In the genomic region with DNA sequence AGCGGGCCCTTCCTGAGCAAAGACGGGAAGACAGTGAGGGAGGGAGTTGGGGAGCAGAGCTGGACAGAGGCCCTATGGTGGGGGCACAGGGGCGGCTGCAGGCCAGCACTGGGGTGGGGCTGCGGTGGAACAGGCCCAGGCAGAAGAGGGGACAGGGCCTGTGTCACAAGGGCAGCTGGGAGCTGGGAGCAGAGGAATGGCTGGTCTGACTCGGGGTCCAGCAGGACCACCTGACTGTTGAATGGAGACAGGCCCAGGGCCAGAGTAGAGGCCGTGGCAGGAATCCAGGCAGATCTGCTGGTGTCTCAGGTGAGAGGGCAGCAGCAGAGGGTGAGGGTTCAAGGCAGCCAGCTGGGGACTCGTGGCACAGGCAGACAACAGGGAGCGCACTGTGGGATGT, we compare ENCODE assay signal across 30 cellular contexts. TPM values are rescaled to one million over a fixed set of nuclear protein-coding genes. Genes with fewer than 3 reads are reported as not detected.
A peak's percentile ranks its signal among the peaks of the same experiment; 100 is the strongest.
DNase-seq lines count a peak whose midpoint lies in the region; ATAC-seq, FAIRE-seq and TF ChIP-seq lines count a peak whose summit lies in the region.
"Had no signal": no experiment of that assay in that cellular context is flagged by ENCODE, and none has a peak within 500 bp of the region (broad histone marks: within the 10 kb centered on the region; RNA-seq: fewer than 3 reads in every experiment).

No MANE protein-coding gene starts in this region.

- H2AFZ ChIP-seq in astrocyte (ENCODE audit: low read depth, low read length), result no peak overlapping the region
- H2AFZ ChIP-seq: parathyroid adenoma had no signal

- H3K9me3 ChIP-seq in heart right ventricle, result no peaks in the 10 kb centered on the region
- H3K9me3 ChIP-seq in astrocyte (ENCODE audit: insufficient read depth, low read depth, low read length), result no peaks in the 10 kb centered on the region
- H3K9me3 ChIP-seq in subcutaneous abdominal adipose tissue (ENCODE audit: control insufficient read depth in 5 of 5, low read length in 5 of 5), result no peaks in the 10 kb centered on the region
- H3K9me3 ChIP-seq in tibial nerve, result no peaks in the 10 kb centered on the region
- H3K9me3 ChIP-seq: adrenal gland, BLaER1, colonic mucosa, esophagus muscularis mucosa, MG63, Peyer's patch, SJSA1 had no signal

- H3K4me1 Mint-ChIP-seq in astrocyte (ENCODE audit: low read depth, unreplicated experiment), result peaks cover 35% of the 10 kb centered on the region
- peaks cover 58 to 61% of the 10 kb centered on the region in 2 donors for H3K4me1 Mint-ChIP-seq in immature natural killer cell

- H4K20me1 ChIP-seq in astrocyte (ENCODE audit: insufficient read depth, low read length), result peaks cover 46% of the 10 kb centered on the region

- H3K27ac Mint-ChIP-seq in astrocyte (ENCODE audit: unreplicated experiment), result no peak overlapping the region
- H3K27ac Mint-ChIP-seq in immature natural killer cell, result peak overlapping the region; percentile 49 to 92 (median 82)
- H3K27ac Mint-ChIP-seq: type B pancreatic cell had no signal

- 67 to 68% methylated on average over 8 of the region's 8 CpGs for whole genome bisulfite sequencing in heart right ventricle, 2 donors
- 77 to 79% methylated on average over 8 of the region's 8 CpGs for WGBS in tibial nerve, 2 donors

- ATAC-seq in heart right ventricle, result peak in 3 of 8 donors; percentile 7 to 13 (median 9)
- ATAC-seq in Right ventricle myocardium superior (ENCODE audit: poor library complexity), result no peak
- ATAC-seq in HG02840 (IDR thresholded peaks at IDR 0.05; ENCODE audit: low FRiP score, unreplicated experiment), result no peak
- ATAC-seq: activated CD4-positive, CD25-positive, alpha-beta regulatory T cell treated with anti-CD3 and anti-CD28 coated beads, Interleukin-2, amount 50 U/mL, for 24 hours; activated T-cell treated with anti-CD3 and anti-CD28 coated beads, Interleukin-2, amount 50 U/mL, for 4 hours; foreskin keratinocyte; left lobe of liver; naive thymus-derived CD4-positive, alpha-beta T cell had no signal

- peak overlapping the region in 9 of 10 donors; percentile 47 to 89 (median 66) for H3K27ac ChIP-seq in heart right ventricle
- H3K27ac ChIP-seq in astrocyte (ENCODE audit: low read depth, low read length), result no peak overlapping the region
- peak overlapping the region; percentile 30 for H3K27ac ChIP-seq in subcutaneous abdominal adipose tissue (ENCODE audit: low read depth, low read length)
- no peak overlapping the region for H3K27ac ChIP-seq in tibial nerve
- H3K27ac ChIP-seq: adrenal gland, BLaER1, brain microvascular endothelial cell, colonic mucosa, esophagus muscularis mucosa, foreskin keratinocyte, parathyroid adenoma, Peyer's patch, SJSA1 had no signal

- H3K9ac ChIP-seq in astrocyte (ENCODE audit: low read length) (no peak overlapping the region), subcutaneous abdominal adipose tissue (ENCODE audit: low read length in 5 of 5) (peak overlapping the region in 1 of 5 donors; percentile 1)
- H3K9ac ChIP-seq: BLaER1, parathyroid adenoma had no signal

- H3K4me1 ChIP-seq in heart right ventricle (peaks cover 12 to 79% (median 46%) of the 10 kb centered on the region in 9 donors), astrocyte (ENCODE audit: insufficient read depth, low read length) (peaks cover 22% of the 10 kb centered on the region), subcutaneous abdominal adipose tissue (ENCODE audit: control insufficient read depth in 5 of 5, insufficient read depth in 5 of 5, low read length in 5 of 5) (peaks cover 0 to 64% (median 32%) of the 10 kb centered on the region in 5 donors), tibial nerve (peaks cover 0 to 10% (median 1%) of the 10 kb centered on the region in 4 donors)
- H3K4me1 ChIP-seq: colonic mucosa, parathyroid adenoma had no signal

- intact Hi-C loops in heart right ventricle (cut with DNase I), result no loop called here
- intact Hi-C loops in Right ventricle myocardium superior (cut with DNase I), result no loop called here

- no peak overlapping the region for H3K4me3 ChIP-seq in heart right ventricle
- no peak overlapping the region for H3K4me3 ChIP-seq in astrocyte (ENCODE audit: insufficient read depth, low read depth, low read length)
- no peak overlapping the region for H3K4me3 ChIP-seq in subcutaneous abdominal adipose tissue (ENCODE audit: low read depth in 1 of 5, low read length in 5 of 5)
- H3K4me3 ChIP-seq in tibial nerve, result no peak overlapping the region
- H3K4me3 ChIP-seq: adrenal gland, BLaER1, colonic mucosa, esophagus muscularis mucosa, MG63, Peyer's patch, SJSA1 had no signal

- H3K4me2 ChIP-seq in astrocyte (ENCODE audit: low read length), result no peak overlapping the region
- H3K4me2 ChIP-seq: BLaER1 had no signal

- H3K9me3 Mint-ChIP-seq in astrocyte (ENCODE audit: unreplicated experiment) (no peaks in the 10 kb centered on the region), immature natural killer cell (no peaks in the 10 kb centered on the region)
- H3K9me3 Mint-ChIP-seq: activated T-cell treated with anti-CD3 and anti-CD28 coated beads, Interleukin-2, amount 50 U/mL, for 4 hours; naive thymus-derived CD4-positive, alpha-beta T cell; type B pancreatic cell had no signal

- H3K27me3 ChIP-seq in heart right ventricle, result no peaks in the 10 kb centered on the region
- H3K27me3 ChIP-seq in astrocyte (ENCODE audit: insufficient read depth, low read length), result no peaks in the 10 kb centered on the region
- H3K27me3 ChIP-seq in subcutaneous abdominal adipose tissue (ENCODE audit: control insufficient read depth in 5 of 5, insufficient read depth in 4 of 5, low read length in 5 of 5), result no peaks in the 10 kb centered on the region
- no peaks in the 10 kb centered on the region for H3K27me3 ChIP-seq in tibial nerve
- H3K27me3 ChIP-seq: adrenal gland, brain microvascular endothelial cell, colonic mucosa, esophagus muscularis mucosa, foreskin keratinocyte, MG63, Peyer's patch, SJSA1 had no signal

- no peak for FAIRE-seq in astrocyte (lab: Jason Lieb, UNC)
- FAIRE-seq: TTC549 had no signal

- TF ChIP-seq CTCF in heart right ventricle (IDR thresholded peaks at IDR 0.05) (no peak), astrocyte (IDR thresholded peaks at IDR 0.05; ENCODE audit: insufficient read depth, low read depth, low read length) (no peak), tibial nerve (IDR thresholded peaks at IDR 0.05) (no peak)

- H3K4me3 Mint-ChIP-seq in astrocyte (ENCODE audit: unreplicated experiment) (peak overlapping the region; percentile 18), immature natural killer cell (no peak overlapping the region)
- H3K4me3 Mint-ChIP-seq: activated T-cell treated with anti-CD3 and anti-CD28 coated beads, Interleukin-2, amount 50 U/mL, for 4 hours; naive thymus-derived CD4-positive, alpha-beta T cell; type B pancreatic cell had no signal

- DNase-seq in heart right ventricle, result no peak
- DNase-seq in Right ventricle myocardium superior, result no peak
- DNase-seq in astrocyte (ENCODE audit: low read depth), result no peak
- DNase-seq in immature natural killer cell, result no peak
- DNase-seq in tibial nerve (ENCODE audit: low spot score in 2 of 2), result no peak
- no peak for DNase-seq in hypothalamus (lab: John Stamatoyannopoulos, UW)
- DNase-seq: ACHN; activated T-cell treated with anti-CD3 and anti-CD28 coated beads, Interleukin-2, amount 50 U/mL, for 4 hours; adrenal gland; brain microvascular endothelial cell; colonic mucosa; foreskin keratinocyte; naive thymus-derived CD4-positive, alpha-beta T cell; NCI-H1105 treated with DMSO at 0.1 percent for 48 hours; NCI-H2029 treated with DMSO at 0.1 percent for 48 hours; NCI-H345; NCI-H748 treated with DMSO at 0.1 percent for 48 hours; Peyer's patch; stimulated activated CD4-positive, alpha-beta T cell treated with anti-CD3 and anti-CD28 coated beads, Interleukin-2, amount 100 ng/mL, for 24 hours had no signal

- H3K36me3 Mint-ChIP-seq in astrocyte (ENCODE audit: low read depth, unreplicated experiment) (peaks cover 11% of the 10 kb centered on the region), immature natural killer cell (peaks cover 3 to 9% (median 4%) of the 10 kb centered on the region in 3 donors)

- H3K27me3 Mint-ChIP-seq in astrocyte (ENCODE audit: low read depth, unreplicated experiment) (no peaks in the 10 kb centered on the region), immature natural killer cell (ENCODE audit: low read depth in 3 of 3) (peaks cover 0 to 8% (median 0%) of the 10 kb centered on the region in 3 donors)
- H3K27me3 Mint-ChIP-seq: naive thymus-derived CD4-positive, alpha-beta T cell; type B pancreatic cell had no signal

- no peaks in the 10 kb centered on the region for H3K79me2 ChIP-seq in astrocyte (ENCODE audit: insufficient read depth, low read length)
- H3K79me2 ChIP-seq: parathyroid adenoma had no signal

- TF ChIP-seq EP300 in tibial nerve (IDR thresholded peaks at IDR 0.05), result no peak

- no peak for TF ChIP-seq POLR2A in tibial nerve (IDR thresholded peaks at IDR 0.05)

- H3K36me3 ChIP-seq in heart right ventricle, result peaks cover 0 to 21% (median 0%) of the 10 kb centered on the region in 9 donors
- H3K36me3 ChIP-seq in astrocyte (ENCODE audit: insufficient read depth, low read length), result no peaks in the 10 kb centered on the region
- H3K36me3 ChIP-seq in subcutaneous abdominal adipose tissue (ENCODE audit: control insufficient read depth in 5 of 5, insufficient read depth in 5 of 5, low read length in 5 of 5), result peaks cover 0 to 42% (median 19%) of the 10 kb centered on the region in 5 donors
- peaks cover 0 to 33% (median 0%) of the 10 kb centered on the region in 3 donors for H3K36me3 ChIP-seq in tibial nerve
- H3K36me3 ChIP-seq: adrenal gland, brain microvascular endothelial cell, colonic mucosa, Peyer's patch, SJSA1 had no signal

RNA-seq across cellular contexts. Expression of gene CTNNBIP1, which starts 25.3 kb away (rescaled TPM):
- total RNA-seq in heart right ventricle (10 to 100 TPM; 26.5 to 69.4 (median 37.3) TPM), Right ventricle myocardium superior (58.1 TPM), astrocyte (49.9 and 53.7 TPM in 2 replicates), tibial nerve (10 to 100 TPM; 17.0 to 24.9 (median 20.3) TPM)
- polyA plus RNA-seq in heart right ventricle (10 to 100 TPM; 26.6 to 43.5 TPM), immature natural killer cell (10 to 100 TPM; 41.0 to 51.5 (median 45.5) TPM)

RNA-seq across cellular contexts. Expression of gene LZIC, which starts 58.4 kb away (rescaled TPM):
- total RNA-seq in heart right ventricle, result 10 to 100 TPM; 27.7 to 38.0 (median 34.2) TPM
- polyA plus RNA-seq in heart right ventricle, result 10 to 100 TPM; 13.4 to 20.6 TPM
- total RNA-seq in Right ventricle myocardium superior, result 33.2 TPM
- 36.5 and 38.0 TPM in 2 replicates for total RNA-seq in astrocyte
- polyA plus RNA-seq in immature natural killer cell, result 10 to 100 TPM; 32.3 to 44.9 (median 36.2) TPM
- total RNA-seq in tibial nerve, result 10 to 100 TPM; 21.6 to 40.2 (median 32.0) TPM

RNA-seq across cellular contexts. Expression of gene NMNAT1, which starts 58.5 kb away (rescaled TPM):
- total RNA-seq in heart right ventricle, result 10 to 100 TPM; 14.2 to 23.7 (median 20.3) TPM
- 10 to 100 TPM in 1 of 2 donors, 1 to 10 TPM in 1; 9.6 to 14.3 TPM for polyA plus RNA-seq in heart right ventricle
- total RNA-seq in Right ventricle myocardium superior, result 22.9 TPM
- total RNA-seq in astrocyte, result 11.0 and 11.5 TPM in 2 replicates
- polyA plus RNA-seq in immature natural killer cell, result 1 to 10 TPM; 1.4 to 10.0 (median 7.1) TPM
- 1 to 10 TPM; 3.8 to 6.0 (median 4.6) TPM for total RNA-seq in tibial nerve

Comparison
In these comparisons a context has a peak if more than half of its experiments do, and no peak if none do; other contexts are left out.
1. H3K27ac ChIP-seq: peak in heart right ventricle (9 of 10) and subcutaneous abdominal adipose tissue (single experiment); none in astrocyte (single experiment) and tibial nerve (0 of 4).